In the genomic region with DNA sequence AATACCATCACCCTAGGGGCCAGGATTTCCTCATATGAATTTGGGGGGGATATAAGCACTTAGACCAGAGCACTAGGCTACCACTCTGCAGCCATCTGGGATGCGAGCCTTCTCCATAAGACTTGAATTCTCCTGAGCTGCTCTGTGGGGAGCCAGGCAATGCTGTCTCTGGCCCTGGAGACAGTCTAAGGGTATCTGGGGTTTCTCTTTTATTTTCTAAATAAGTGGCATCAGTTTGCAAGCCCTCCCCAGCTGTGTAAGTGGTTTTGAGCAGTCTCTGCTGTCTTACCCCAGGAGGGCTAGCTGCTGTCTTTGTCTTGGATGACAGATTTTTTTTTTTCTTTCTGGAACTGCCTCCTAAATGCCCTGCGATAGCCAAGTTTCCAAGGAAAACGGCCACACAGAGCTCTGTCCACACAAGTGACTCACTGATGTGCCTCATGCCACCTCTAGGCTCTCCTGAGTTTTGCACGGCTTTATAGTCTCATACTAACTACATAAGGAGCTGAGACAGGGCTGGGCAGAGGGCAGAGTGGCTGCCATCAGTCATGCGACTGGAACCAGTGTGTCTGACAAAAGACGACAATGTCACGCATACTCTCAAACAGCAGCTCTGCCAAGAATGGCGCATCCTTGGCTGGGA, we compare ENCODE assay signal across 15 cellular contexts. TPM values are rescaled to one million over a fixed set of nuclear protein-coding genes. Genes with fewer than 3 reads are reported as not detected.
DNase-seq lines count a peak whose midpoint lies in the region; ATAC-seq and TF ChIP-seq lines count a peak whose summit lies in the region.
"Had no signal": no experiment of that assay in that cellular context is flagged by ENCODE, and none has a peak within 500 bp of the region (broad histone marks: within the 10 kb centered on the region; RNA-seq: fewer than 3 reads in every experiment).

No MANE protein-coding gene starts in this region.

- no peak for DNase-seq in left cardiac atrium
- no peak for DNase-seq in Right ventricle myocardium inferior (ENCODE audit: missing footprints)
- DNase-seq in NCI-H2227 (lab: John Stamatoyannopoulos, UW; ENCODE audit: unreplicated experiment), result peak; percentile 63
- no peak for DNase-seq in epithelial cell of proximal tubule (ENCODE audit: low read depth)
- peak; percentile 49 for DNase-seq in retina
- DNase-seq: activated naive CD4-positive, alpha-beta T cell treated with anti-CD3 and anti-CD28 coated beads for 36 hours; brain microvascular endothelial cell; NCI-H1694; NCI-H82; stimulated activated CD4-positive, alpha-beta T cell treated with anti-CD3 and anti-CD28 coated beads, Interleukin-15, amount 100 ng/mL, for 24 hours; stimulated activated naive CD8-positive, alpha-beta T cell treated with anti-CD3 and anti-CD28 coated beads, Interleukin-15, amount 100 ng/mL, for 72 hours had no signal

- peak; percentile 5 for TF ChIP-seq CTCF in epithelial cell of proximal tubule (conservative IDR thresholded peaks at IDR 0.05; ENCODE audit: low read depth, low read length)

- no peak overlapping the region for H3K4me3 ChIP-seq in epithelial cell of proximal tubule (ENCODE audit: low read depth, low read length)
- H3K4me3 ChIP-seq: esophagus muscularis mucosa had no signal

- ATAC-seq in left cardiac atrium (peak; percentile 30 to 32), Right ventricle myocardium inferior (no peak), GM18870 (IDR thresholded peaks at IDR 0.05; ENCODE audit: unreplicated experiment) (no peak), HG03135 (IDR thresholded peaks at IDR 0.05; ENCODE audit: unreplicated experiment) (no peak), HG03280 (IDR thresholded peaks at IDR 0.05; ENCODE audit: unreplicated experiment) (no peak)
- ATAC-seq: stimulated activated naive CD8-positive, alpha-beta T cell treated with anti-CD3 and anti-CD28 coated beads, Interleukin-15, amount 100 ng/mL, for 72 hours had no signal

- intact Hi-C loops in left cardiac atrium (cut with DNase I) (no loop called here), Right ventricle myocardium inferior (cut with DNase I) (no loop called here)

RNA-seq across cellular contexts. Expression of gene THOC1, which starts 37.2 kb away (rescaled TPM):
- total RNA-seq in left cardiac atrium, result 10 to 100 TPM; 16.6 to 17.3 TPM
- 12.7 TPM for total RNA-seq in Right ventricle myocardium inferior
- total RNA-seq in epithelial cell of proximal tubule, result 30.6 and 40.3 TPM in 2 replicates

Comparison
In these comparisons a context has a peak if more than half of its experiments do, and no peak if none do; other contexts are left out.
1. ATAC-seq: peak in left cardiac atrium (2 of 2); none in Right ventricle myocardium inferior (single experiment), GM18870 (single experiment), HG03135 (single experiment) and HG03280 (single experiment).
2. DNase-seq: peak in NCI-H2227 (single experiment) and retina (single experiment); none in left cardiac atrium (single experiment), Right ventricle myocardium inferior (single experiment) and epithelial cell of proximal tubule (single experiment).